ENCODE assay signal across 1 cellular context in the genomic region with DNA sequence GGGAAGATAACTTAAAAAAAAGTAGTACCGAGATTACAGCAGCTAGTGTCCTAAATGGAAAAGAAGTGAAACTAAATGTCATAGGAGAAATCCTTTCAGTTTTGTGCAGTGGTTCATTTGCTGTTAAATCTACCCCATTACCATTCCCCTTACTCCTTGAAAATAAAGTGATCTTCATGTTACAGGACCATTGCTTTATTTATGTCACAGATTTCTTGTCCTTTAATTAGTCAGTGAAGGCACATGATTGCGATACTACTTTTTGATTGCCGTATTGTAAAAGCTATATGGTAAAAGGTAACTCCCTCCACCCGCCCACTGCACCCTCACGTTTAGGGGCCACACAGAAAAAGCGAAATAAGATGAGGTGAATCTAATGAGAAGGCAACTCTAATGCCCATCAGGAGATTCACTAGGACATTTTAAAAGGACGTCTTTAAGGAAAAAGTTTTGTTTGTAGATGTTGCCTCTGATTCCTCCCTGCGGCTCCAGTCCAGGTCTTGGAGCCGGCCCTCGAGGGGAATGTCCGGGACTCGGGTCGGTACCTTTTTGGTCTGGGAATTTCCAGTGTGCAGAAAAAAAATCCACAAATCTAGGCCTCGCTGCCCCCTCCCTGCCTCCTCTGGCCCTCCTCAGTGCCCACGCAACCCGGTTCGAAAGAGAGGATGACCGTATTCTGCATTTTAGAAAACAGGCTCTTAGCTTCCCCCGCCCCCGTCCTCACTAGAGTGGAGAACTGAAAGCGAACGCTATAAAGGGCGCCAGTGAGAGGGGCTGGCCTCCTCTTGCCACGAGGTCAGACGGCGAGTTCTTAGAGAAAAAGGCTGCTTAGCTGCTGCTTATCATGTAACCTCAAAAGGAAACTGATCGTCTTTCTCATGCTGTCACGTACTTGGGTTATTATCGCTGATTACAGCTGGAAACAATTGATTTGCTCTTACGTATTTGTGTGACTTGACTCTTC.
TF ChIP-seq lines count a peak whose summit lies in the region.

No MANE protein-coding gene starts in this region.

TF ChIP-seq in K562, 482 proteins besides CTCF, POLR2A, EP300 and RAD21 (continued from another document and continues in another):
- TF ChIP-seq, protein P1, sequence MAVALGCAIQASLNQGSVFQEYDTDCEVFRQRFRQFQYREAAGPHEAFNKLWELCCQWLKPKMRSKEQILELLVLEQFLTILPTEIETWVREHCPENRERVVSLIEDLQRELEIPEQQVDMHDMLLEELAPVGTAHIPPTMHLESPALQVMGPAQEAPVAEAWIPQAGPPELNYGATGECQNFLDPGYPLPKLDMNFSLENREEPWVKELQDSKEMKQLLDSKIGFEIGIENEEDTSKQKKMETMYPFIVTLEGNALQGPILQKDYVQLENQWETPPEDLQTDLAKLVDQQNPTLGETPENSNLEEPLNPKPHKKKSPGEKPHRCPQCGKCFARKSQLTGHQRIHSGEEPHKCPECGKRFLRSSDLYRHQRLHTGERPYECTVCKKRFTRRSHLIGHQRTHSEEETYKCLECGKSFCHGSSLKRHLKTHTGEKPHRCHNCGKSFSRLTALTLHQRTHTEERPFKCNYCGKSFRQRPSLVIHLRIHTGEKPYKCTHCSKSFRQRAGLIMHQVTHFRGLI (CRISPR knock-in tag; IDR thresholded peaks at IDR 0.05), result no peak
- TF ChIP-seq TFAM (CRISPR knock-in tag; conservative IDR thresholded peaks at IDR 0.05), result no peak
- TF ChIP-seq POU5F1 (IDR thresholded peaks at IDR 0.05; ENCODE audit: borderline replicate concordance, low read depth, low read length, partially characterized antibody), result no peak
- TF ChIP-seq, protein P2, sequence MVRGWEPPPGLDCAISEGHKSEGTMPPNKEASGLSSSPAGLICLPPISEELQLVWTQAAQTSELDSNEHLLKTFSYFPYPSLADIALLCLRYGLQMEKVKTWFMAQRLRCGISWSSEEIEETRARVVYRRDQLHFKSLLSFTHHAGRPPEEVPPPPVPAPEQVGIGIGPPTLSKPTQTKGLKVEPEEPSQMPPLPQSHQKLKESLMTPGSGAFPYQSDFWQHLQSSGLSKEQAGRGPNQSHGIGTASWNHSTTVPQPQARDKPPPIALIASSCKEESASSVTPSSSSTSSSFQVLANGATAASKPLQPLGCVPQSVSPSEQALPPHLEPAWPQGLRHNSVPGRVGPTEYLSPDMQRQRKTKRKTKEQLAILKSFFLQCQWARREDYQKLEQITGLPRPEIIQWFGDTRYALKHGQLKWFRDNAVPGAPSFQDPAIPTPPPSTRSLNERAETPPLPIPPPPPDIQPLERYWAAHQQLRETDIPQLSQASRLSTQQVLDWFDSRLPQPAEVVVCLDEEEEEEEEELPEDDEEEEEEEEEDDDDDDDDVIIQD (CRISPR knock-in tag; IDR thresholded peaks at IDR 0.05), result no peak
- TF ChIP-seq TBP (optimal IDR thresholded peaks at IDR 0.05; ENCODE audit: low read depth, low read length), result peak; percentile 53
- TF ChIP-seq MAFG (tag; conservative IDR thresholded peaks at IDR 0.05), result no peak
- TF ChIP-seq, protein P3, sequence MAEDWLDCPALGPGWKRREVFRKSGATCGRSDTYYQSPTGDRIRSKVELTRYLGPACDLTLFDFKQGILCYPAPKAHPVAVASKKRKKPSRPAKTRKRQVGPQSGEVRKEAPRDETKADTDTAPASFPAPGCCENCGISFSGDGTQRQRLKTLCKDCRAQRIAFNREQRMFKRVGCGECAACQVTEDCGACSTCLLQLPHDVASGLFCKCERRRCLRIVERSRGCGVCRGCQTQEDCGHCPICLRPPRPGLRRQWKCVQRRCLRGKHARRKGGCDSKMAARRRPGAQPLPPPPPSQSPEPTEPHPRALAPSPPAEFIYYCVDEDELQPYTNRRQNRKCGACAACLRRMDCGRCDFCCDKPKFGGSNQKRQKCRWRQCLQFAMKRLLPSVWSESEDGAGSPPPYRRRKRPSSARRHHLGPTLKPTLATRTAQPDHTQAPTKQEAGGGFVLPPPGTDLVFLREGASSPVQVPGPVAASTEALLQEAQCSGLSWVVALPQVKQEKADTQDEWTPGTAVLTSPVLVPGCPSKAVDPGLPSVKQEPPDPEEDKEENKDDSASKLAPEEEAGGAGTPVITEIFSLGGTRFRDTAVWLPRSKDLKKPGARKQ (CRISPR knock-in tag; IDR thresholded peaks at IDR 0.05), result no peak
- peak; percentile 45; the same call in 1 of the 2 replicates for TF ChIP-seq TAL1 (IDR thresholded peaks at IDR 0.05)
- TF ChIP-seq ZNF699 (CRISPR knock-in tag; IDR thresholded peaks at IDR 0.05; ENCODE audit: insufficient replicate concordance), result no peak
- TF ChIP-seq NR1H2 (CRISPR knock-in tag; IDR thresholded peaks at IDR 0.05), result no peak
- TF ChIP-seq, protein P4, sequence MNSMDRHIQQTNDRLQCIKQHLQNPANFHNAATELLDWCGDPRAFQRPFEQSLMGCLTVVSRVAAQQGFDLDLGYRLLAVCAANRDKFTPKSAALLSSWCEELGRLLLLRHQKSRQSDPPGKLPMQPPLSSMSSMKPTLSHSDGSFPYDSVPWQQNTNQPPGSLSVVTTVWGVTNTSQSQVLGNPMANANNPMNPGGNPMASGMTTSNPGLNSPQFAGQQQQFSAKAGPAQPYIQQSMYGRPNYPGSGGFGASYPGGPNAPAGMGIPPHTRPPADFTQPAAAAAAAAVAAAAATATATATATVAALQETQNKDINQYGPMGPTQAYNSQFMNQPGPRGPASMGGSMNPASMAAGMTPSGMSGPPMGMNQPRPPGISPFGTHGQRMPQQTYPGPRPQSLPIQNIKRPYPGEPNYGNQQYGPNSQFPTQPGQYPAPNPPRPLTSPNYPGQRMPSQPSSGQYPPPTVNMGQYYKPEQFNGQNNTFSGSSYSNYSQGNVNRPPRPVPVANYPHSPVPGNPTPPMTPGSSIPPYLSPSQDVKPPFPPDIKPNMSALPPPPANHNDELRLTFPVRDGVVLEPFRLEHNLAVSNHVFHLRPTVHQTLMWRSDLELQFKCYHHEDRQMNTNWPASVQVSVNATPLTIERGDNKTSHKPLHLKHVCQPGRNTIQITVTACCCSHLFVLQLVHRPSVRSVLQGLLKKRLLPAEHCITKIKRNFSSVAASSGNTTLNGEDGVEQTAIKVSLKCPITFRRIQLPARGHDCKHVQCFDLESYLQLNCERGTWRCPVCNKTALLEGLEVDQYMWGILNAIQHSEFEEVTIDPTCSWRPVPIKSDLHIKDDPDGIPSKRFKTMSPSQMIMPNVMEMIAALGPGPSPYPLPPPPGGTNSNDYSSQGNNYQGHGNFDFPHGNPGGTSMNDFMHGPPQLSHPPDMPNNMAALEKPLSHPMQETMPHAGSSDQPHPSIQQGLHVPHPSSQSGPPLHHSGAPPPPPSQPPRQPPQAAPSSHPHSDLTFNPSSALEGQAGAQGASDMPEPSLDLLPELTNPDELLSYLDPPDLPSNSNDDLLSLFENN (IDR thresholded peaks at IDR 0.05; ENCODE audit: low read depth in 2 of 2, low read length in 2 of 2), result no peak
- TF ChIP-seq HNRNPUL1 (IDR thresholded peaks at IDR 0.05; ENCODE audit: low read length), result no peak
- TF ChIP-seq, protein P5, sequence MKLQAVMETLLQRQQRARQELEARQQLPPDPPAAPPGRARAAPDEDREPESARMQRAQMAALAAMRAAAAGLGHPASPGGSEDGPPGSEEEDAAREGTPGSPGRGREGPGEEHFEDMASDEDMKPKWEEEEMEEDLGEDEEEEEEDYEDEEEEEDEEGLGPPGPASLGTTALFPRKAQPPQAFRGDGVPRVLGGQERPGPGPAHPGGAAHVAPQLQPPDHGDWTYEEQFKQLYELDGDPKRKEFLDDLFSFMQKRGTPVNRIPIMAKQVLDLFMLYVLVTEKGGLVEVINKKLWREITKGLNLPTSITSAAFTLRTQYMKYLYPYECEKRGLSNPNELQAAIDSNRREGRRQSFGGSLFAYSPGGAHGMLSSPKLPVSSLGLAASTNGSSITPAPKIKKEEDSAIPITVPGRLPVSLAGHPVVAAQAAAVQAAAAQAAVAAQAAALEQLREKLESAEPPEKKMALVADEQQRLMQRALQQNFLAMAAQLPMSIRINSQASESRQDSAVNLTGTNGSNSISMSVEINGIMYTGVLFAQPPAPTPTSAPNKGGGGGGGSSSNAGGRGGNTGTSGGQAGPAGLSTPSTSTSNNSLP (IDR thresholded peaks at IDR 0.05; ENCODE audit: borderline replicate concordance, low read depth, low read length), result no peak
- no peak for TF ChIP-seq RBM39 (optimal IDR thresholded peaks at IDR 0.05; ENCODE audit: low read depth, low read length)
- TF ChIP-seq ZNF778 (CRISPR knock-in tag; IDR thresholded peaks at IDR 0.05), result no peak
- TF ChIP-seq, protein P6, sequence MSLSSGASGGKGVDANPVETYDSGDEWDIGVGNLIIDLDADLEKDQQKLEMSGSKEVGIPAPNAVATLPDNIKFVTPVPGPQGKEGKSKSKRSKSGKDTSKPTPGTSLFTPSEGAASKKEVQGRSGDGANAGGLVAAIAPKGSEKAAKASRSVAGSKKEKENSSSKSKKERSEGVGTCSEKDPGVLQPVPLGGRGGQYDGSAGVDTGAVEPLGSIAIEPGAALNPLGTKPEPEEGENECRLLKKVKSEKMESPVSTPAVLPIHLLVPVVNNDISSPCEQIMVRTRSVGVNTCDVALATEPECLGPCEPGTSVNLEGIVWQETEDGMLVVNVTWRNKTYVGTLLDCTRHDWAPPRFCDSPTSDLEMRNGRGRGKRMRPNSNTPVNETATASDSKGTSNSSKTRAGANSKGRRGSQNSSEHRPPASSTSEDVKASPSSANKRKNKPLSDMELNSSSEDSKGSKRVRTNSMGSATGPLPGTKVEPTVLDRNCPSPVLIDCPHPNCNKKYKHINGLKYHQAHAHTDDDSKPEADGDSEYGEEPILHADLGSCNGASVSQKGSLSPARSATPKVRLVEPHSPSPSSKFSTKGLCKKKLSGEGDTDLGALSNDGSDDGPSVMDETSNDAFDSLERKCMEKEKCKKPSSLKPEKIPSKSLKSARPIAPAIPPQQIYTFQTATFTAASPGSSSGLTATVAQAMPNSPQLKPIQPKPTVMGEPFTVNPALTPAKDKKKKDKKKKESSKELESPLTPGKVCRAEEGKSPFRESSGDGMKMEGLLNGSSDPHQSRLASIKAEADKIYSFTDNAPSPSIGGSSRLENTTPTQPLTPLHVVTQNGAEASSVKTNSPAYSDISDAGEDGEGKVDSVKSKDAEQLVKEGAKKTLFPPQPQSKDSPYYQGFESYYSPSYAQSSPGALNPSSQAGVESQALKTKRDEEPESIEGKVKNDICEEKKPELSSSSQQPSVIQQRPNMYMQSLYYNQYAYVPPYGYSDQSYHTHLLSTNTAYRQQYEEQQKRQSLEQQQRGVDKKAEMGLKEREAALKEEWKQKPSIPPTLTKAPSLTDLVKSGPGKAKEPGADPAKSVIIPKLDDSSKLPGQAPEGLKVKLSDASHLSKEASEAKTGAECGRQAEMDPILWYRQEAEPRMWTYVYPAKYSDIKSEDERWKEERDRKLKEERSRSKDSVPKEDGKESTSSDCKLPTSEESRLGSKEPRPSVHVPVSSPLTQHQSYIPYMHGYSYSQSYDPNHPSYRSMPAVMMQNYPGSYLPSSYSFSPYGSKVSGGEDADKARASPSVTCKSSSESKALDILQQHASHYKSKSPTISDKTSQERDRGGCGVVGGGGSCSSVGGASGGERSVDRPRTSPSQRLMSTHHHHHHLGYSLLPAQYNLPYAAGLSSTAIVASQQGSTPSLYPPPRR (CRISPR knock-in tag; IDR thresholded peaks at IDR 0.05; ENCODE audit: borderline replicate concordance), result no peak
